8 cellular contexts compared by ENCODE assay signal in the genomic region with DNA sequence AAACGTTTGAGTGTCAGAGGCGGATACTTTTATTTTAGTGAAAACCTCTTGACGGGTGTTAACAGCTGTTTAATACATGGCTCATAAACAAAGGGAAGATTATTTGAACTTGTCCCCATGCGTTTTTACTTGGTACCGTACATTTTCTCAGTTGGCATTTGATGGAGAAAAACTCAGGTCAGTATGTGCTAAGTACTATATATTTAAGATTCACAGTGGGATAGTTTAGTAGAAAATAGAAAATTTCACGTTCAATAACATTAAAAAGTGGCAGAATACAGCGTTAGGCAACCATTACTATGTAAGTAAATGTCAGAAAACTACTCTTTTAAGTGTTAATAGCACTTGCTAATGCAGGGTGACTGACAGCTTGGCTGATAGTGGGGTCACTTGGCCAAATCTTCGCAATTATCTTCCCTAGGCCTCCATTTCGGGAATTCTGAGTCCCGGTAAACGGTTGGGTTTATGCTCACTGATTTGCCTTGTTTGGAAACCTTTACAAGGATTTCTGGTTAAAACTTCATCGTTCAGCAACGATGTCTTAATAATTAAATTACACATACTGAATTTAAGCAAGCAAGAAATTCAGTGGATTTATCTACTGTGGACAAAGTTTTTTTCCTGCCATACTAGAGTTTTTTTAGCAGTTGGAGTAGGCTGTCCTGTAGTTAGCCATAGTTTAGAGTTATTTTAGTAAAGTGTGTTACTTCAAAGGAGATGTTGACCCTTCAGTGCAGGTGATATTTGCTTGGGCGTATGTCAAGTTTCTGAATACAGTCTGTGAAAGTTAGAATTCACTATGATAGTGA. TPM values are rescaled to one million over a fixed set of nuclear protein-coding genes. Genes with fewer than 3 reads are reported as not detected.
DNase-seq lines count a peak whose midpoint lies in the region; TF ChIP-seq lines count a peak whose summit lies in the region.

No MANE protein-coding gene starts in this region.

- peak overlapping the region; percentile 60 for H3K4me3 ChIP-seq in AG10803 (ENCODE audit: low read length)
- H3K4me3 ChIP-seq in LNCaP clone FGC (ENCODE audit: low read depth, low read length): peak overlapping the region; percentile 61
- H3K4me3 ChIP-seq in choroid plexus epithelial cell (ENCODE audit: low read depth, low read length): peak overlapping the region; percentile 59

- TF ChIP-seq CTCF in AG10803 (conservative IDR thresholded peaks at IDR 0.05; ENCODE audit: low read length) (no peak), LNCaP clone FGC (IDR thresholded peaks at IDR 0.05; ENCODE audit: control insufficient read depth, extremely low read depth, insufficient read depth) (no peak), choroid plexus epithelial cell (conservative IDR thresholded peaks at IDR 0.05; ENCODE audit: low read depth, low read length) (no peak)

- DNase-seq in AG10803 (ENCODE audit: low read depth) (no peak), LNCaP clone FGC (ENCODE audit: low read depth) (no peak), choroid plexus epithelial cell (ENCODE audit: low read depth) (no peak), myocyte (ENCODE audit: low read depth) (peak; percentile 35), NCI-H524 treated with DMSO at 0.1 percent for 48 hours (lab: John Stamatoyannopoulos, UW) (no peak), ecto neural progenitor cell (ENCODE audit: low spot score) (no peak), COLO829 (ENCODE audit: low spot score) (no peak)
- DNase-seq in effector CD8-positive, alpha-beta T cell (lab: John Stamatoyannopoulos, UW): no peak

RNA-seq across cellular contexts. Expression of gene CHD2, which starts 4.9 kb away (rescaled TPM):
- 47.7 and 52.4 TPM in 2 replicates for total RNA-seq in myocyte
- polyA plus RNA-seq in myocyte (2012): 31.4 TPM
